ENCODE assay signal across 16 cellular contexts in the genomic region with DNA sequence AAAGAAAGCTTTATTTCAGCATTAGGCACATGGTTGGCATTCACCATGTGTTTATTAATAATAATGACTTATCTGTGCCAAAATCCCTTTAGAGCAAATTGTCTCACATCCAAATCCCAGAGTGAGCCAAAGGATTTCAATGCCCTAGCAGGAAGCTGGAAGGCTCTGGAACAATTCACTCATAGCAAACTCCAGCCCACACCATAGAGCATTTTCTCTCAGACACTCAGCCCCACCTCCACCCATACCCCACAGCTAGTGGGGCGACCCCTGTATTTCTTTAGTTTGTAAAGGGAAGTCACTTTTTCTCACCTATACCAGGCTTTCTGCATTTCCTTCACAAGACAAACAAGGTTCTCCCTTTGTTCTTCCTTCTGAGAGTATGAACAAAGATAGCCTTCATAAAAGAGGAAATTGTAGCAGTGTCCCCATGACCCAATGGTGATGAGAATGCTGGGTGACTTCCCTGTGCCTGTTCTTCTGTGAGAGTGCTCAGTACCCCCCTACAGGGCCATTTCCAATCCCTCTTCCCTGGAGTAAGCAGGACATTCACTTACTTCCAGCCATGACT.
DNase-seq lines count a peak whose midpoint lies in the region; ATAC-seq and TF ChIP-seq lines count a peak whose summit lies in the region.
"Had no signal": no experiment of that assay in that cellular context is flagged by ENCODE, and none has a peak within 500 bp of the region (broad histone marks: within the 10 kb centered on the region; RNA-seq: fewer than 3 reads in every experiment).

No MANE protein-coding gene starts in this region.

- no peak overlapping the region for H3K4me3 ChIP-seq in uterus
- H3K4me3 ChIP-seq: GM12878, GM23338, right lobe of liver had no signal

- TF ChIP-seq CTCF in omental fat pad (IDR thresholded peaks at IDR 0.05) (no peak), uterus (IDR thresholded peaks at IDR 0.05) (no peak)

- peaks cover 0 to 1% (median 0%) of the 10 kb centered on the region in 4 donors for H3K4me1 Mint-ChIP-seq in naive thymus-derived CD8-positive, alpha-beta T cell

- H3K9me3 ChIP-seq in uterus: no peaks in the 10 kb centered on the region
- H3K9me3 ChIP-seq: right lobe of liver had no signal

- no peaks in the 10 kb centered on the region for H3K36me3 ChIP-seq in uterus
- H3K36me3 ChIP-seq: right lobe of liver had no signal

- H3K27ac ChIP-seq in uterus: peak overlapping the region; percentile 46 to 55
- H3K27ac ChIP-seq: right lobe of liver had no signal

- peaks cover 0 to 38% (median 28%) of the 10 kb centered on the region in 9 donors for H3K9me3 Mint-ChIP-seq in naive thymus-derived CD8-positive, alpha-beta T cell

- TF ChIP-seq POLR2A in uterus (IDR thresholded peaks at IDR 0.05): no peak

- DNase-seq in NOMO-1 (lab: John Stamatoyannopoulos, UW; ENCODE audit: unreplicated experiment in 2 of 2) (peak; percentile 3 to 36), NOMO-1 treated with dmso at 0.1 percent for 144 hours (lab: John Stamatoyannopoulos, UW; ENCODE audit: unreplicated experiment) (no peak), globus pallidus (ENCODE audit: low spot score) (peak; percentile 76), omental fat pad (ENCODE audit: low spot score) (no peak), uterus (no peak), H4 (ENCODE audit: low spot score) (no peak)
- no peak for DNase-seq in naive thymus-derived CD8-positive, alpha-beta T cell
- no peak for DNase-seq in activated effector memory CD4-positive, alpha-beta T cell treated with Interleukin-2 at 50 U/mL for 16 hours
- DNase-seq: activated CD8-positive, alpha-beta memory T cell treated with anti-CD3 and anti-CD28 coated beads, Interleukin-2, amount 50 U/mL, for 4 hours; endodermal cell; MV-4-11; NCI-H524 treated with DMSO at 0.1 percent for 48 hours; right lobe of liver; SIG-M5 had no signal

- intact Hi-C loops in uterus (cut with DNase I; ENCODE audit: low total_unique reads): no loop called here

- H3K27ac Mint-ChIP-seq in naive thymus-derived CD8-positive, alpha-beta T cell: no peak overlapping the region
- H3K27ac Mint-ChIP-seq: endodermal cell, GM23338 had no signal

- POLR2A ChIA-PET in naive thymus-derived CD8-positive, alpha-beta T cell (lab: Charles Lee): no interaction called here

- H3K4me3 Mint-ChIP-seq in naive thymus-derived CD8-positive, alpha-beta T cell: no peak overlapping the region
- H3K4me3 Mint-ChIP-seq: endodermal cell, GM23338 had no signal

- H3K27me3 ChIP-seq in uterus: no peaks in the 10 kb centered on the region
- H3K27me3 ChIP-seq: right lobe of liver had no signal

- peaks cover 0 to 5% of the 10 kb centered on the region in 2 donors for H3K4me1 ChIP-seq in uterus
- H3K4me1 ChIP-seq: right lobe of liver had no signal

- ATAC-seq in omental fat pad (ENCODE audit: low FRiP score): peak; percentile 47
- no peak for ATAC-seq in naive thymus-derived CD8-positive, alpha-beta T cell
- ATAC-seq: GM12878, GM23338, right lobe of liver had no signal

- H3K36me3 Mint-ChIP-seq in naive thymus-derived CD8-positive, alpha-beta T cell: peaks cover 0 to 4% (median 0%) of the 10 kb centered on the region in 3 donors

- peaks cover 0 to 20% (median 1%) of the 10 kb centered on the region in 5 donors for H3K27me3 Mint-ChIP-seq in naive thymus-derived CD8-positive, alpha-beta T cell

Comparison
In these comparisons a context has a peak if more than half of its experiments do, and no peak if none do; other contexts are left out.
1. DNase-seq: peak in NOMO-1 (2 of 2) and globus pallidus (single experiment); none in NOMO-1 treated with dmso at 0.1 percent for 144 hours (single experiment), omental fat pad (single experiment), uterus (0 of 2), naive thymus-derived CD8-positive, alpha-beta T cell (0 of 10), H4 (single experiment) and activated effector memory CD4-positive, alpha-beta T cell treated with Interleukin-2 at 50 U/mL for 16 hours (single experiment).